Comparison of ENCODE assay signal across 17 cellular contexts in genomic region chr5:146027746-146028145, GRCh38.
A peak's percentile ranks its signal among the peaks of the same experiment; 100 is the strongest.
DNase-seq lines count a peak whose midpoint lies in the region; ATAC-seq, FAIRE-seq and TF ChIP-seq lines count a peak whose summit lies in the region.
"Had no signal": no experiment of that assay in that cellular context is flagged by ENCODE, and none has a peak within 500 bp of the region (broad histone marks: within the 10 kb centered on the region; RNA-seq: fewer than 3 reads in every experiment).

No MANE protein-coding gene starts in this region.

- peak in 1 of 2 experiments; percentile 28 for DNase-seq in Caco-2
- peak; percentile 54 for DNase-seq in MG63
- DNase-seq in lower lobe of right lung: no peak
- DNase-seq in cortex of kidney (lab: John Stamatoyannopoulos, UW): no peak
- no peak for DNase-seq in stimulated activated CD4-positive, alpha-beta T cell treated with anti-CD3 and anti-CD28 coated beads, Interleukin-2, amount 100 ng/mL, for 48 hours
- DNase-seq in globus pallidus (ENCODE audit: low spot score): no peak
- no peak for DNase-seq in activated T-helper 1 cell treated with anti-CD3 and anti-CD28 coated beads, Interleukin-12 subunit alpha, Interleukin-12 subunit beta, Interleukin-2, Interleukin-4 antibody, amounts not matched to agents 30 ng/mL and 10 ng/mL and 1 ng/mL, durations not matched to agents 14 hours and 24 hours and 36 hours (ENCODE audit: low spot score)
- DNase-seq: BE2C; dermis blood vessel endothelial cell; Kasumi-1; left ventricle myocardium superior; NCI-H2171; ovary; SJCRH30; stimulated activated naive B cell treated with anti-CD40 and anti-IgM and Interleukin-4, amounts not matched to agents 10 μg/mL and 1 μg/mL and 100 μg/mL, for 72 hours had no signal

- H3K36me3 Mint-ChIP-seq in Caco-2 (ENCODE audit: insufficient read depth, unreplicated experiment): peaks cover 71% of the 10 kb centered on the region
- no peaks in the 10 kb centered on the region for H3K36me3 Mint-ChIP-seq in activated T-helper 1 cell treated with anti-CD3 and anti-CD28 coated beads, Interleukin-12 subunit alpha, Interleukin-12 subunit beta, Interleukin-2, Interleukin-4 antibody, amounts not matched to agents 30 ng/mL and 10 ng/mL and 1 ng/mL, durations not matched to agents 14 hours and 24 hours and 36 hours (ENCODE audit: low read depth)
- H3K36me3 Mint-ChIP-seq: stimulated activated naive B cell treated with anti-CD40 and anti-IgM and Interleukin-4, amounts not matched to agents 10 μg/mL and 1 μg/mL and 100 μg/mL, for 72 hours had no signal

- no peaks in the 10 kb centered on the region for H3K9me3 Mint-ChIP-seq in Caco-2 (ENCODE audit: unreplicated experiment)
- H3K9me3 Mint-ChIP-seq in activated T-helper 1 cell treated with anti-CD3 and anti-CD28 coated beads, Interleukin-12 subunit alpha, Interleukin-12 subunit beta, Interleukin-2, Interleukin-4 antibody, amounts not matched to agents 30 ng/mL and 10 ng/mL and 1 ng/mL, durations not matched to agents 14 hours and 24 hours and 36 hours: no peaks in the 10 kb centered on the region
- H3K9me3 Mint-ChIP-seq: stimulated activated naive B cell treated with anti-CD40 and anti-IgM and Interleukin-4, amounts not matched to agents 10 μg/mL and 1 μg/mL and 100 μg/mL, for 72 hours had no signal

- H3K4me1 Mint-ChIP-seq in Caco-2 (ENCODE audit: low read depth, unreplicated experiment): peaks cover 59% of the 10 kb centered on the region
- H3K4me1 Mint-ChIP-seq in activated T-helper 1 cell treated with anti-CD3 and anti-CD28 coated beads, Interleukin-12 subunit alpha, Interleukin-12 subunit beta, Interleukin-2, Interleukin-4 antibody, amounts not matched to agents 30 ng/mL and 10 ng/mL and 1 ng/mL, durations not matched to agents 14 hours and 24 hours and 36 hours (ENCODE audit: low read depth): no peaks in the 10 kb centered on the region
- H3K4me1 Mint-ChIP-seq: stimulated activated naive B cell treated with anti-CD40 and anti-IgM and Interleukin-4, amounts not matched to agents 10 μg/mL and 1 μg/mL and 100 μg/mL, for 72 hours had no signal

- peak overlapping the region; percentile 66 for H3K27ac Mint-ChIP-seq in Caco-2 (ENCODE audit: unreplicated experiment)
- H3K27ac Mint-ChIP-seq in activated T-helper 1 cell treated with anti-CD3 and anti-CD28 coated beads, Interleukin-12 subunit alpha, Interleukin-12 subunit beta, Interleukin-2, Interleukin-4 antibody, amounts not matched to agents 30 ng/mL and 10 ng/mL and 1 ng/mL, durations not matched to agents 14 hours and 24 hours and 36 hours: no peak overlapping the region
- H3K27ac Mint-ChIP-seq: stimulated activated naive B cell treated with anti-CD40 and anti-IgM and Interleukin-4, amounts not matched to agents 10 μg/mL and 1 μg/mL and 100 μg/mL, for 72 hours had no signal

- H3K36me3 ChIP-seq in Caco-2 (ENCODE audit: control insufficient read depth, insufficient read depth, low read length) (peaks cover 3% of the 10 kb centered on the region; the same call in 1 of the 2 replicates), MG63 (no peaks in the 10 kb centered on the region), lower lobe of right lung (no peaks in the 10 kb centered on the region)
- H3K36me3 ChIP-seq: BE2C, ovary, SJCRH30 had no signal

- CTCF ChIA-PET in Caco-2 (lab: Charles Lee): interaction anchor here (0.7 kb wide), 1 partner anchor 49 kb away, joined by 3 read pairs; no protein-coding TSS in a partner anchor

- POLR2A ChIA-PET in Caco-2 (lab: Charles Lee): no interaction called here

- no peak overlapping the region for H3K27ac ChIP-seq in lower lobe of right lung
- H3K27ac ChIP-seq: ovary, SJCRH30 had no signal

- no peak overlapping the region for H3K4me3 Mint-ChIP-seq in Caco-2 (ENCODE audit: unreplicated experiment)
- no peak overlapping the region for H3K4me3 Mint-ChIP-seq in activated T-helper 1 cell treated with anti-CD3 and anti-CD28 coated beads, Interleukin-12 subunit alpha, Interleukin-12 subunit beta, Interleukin-2, Interleukin-4 antibody, amounts not matched to agents 30 ng/mL and 10 ng/mL and 1 ng/mL, durations not matched to agents 14 hours and 24 hours and 36 hours
- H3K4me3 Mint-ChIP-seq: stimulated activated naive B cell treated with anti-CD40 and anti-IgM and Interleukin-4, amounts not matched to agents 10 μg/mL and 1 μg/mL and 100 μg/mL, for 72 hours had no signal

- peak; percentile 9 to 47 for ATAC-seq in lower lobe of right lung
- ATAC-seq: left ventricle myocardium superior; stimulated activated naive B cell treated with anti-CD40 and anti-IgM and Interleukin-4, amounts not matched to agents 10 μg/mL and 1 μg/mL and 100 μg/mL, for 72 hours had no signal

- no peaks in the 10 kb centered on the region for H3K9me3 ChIP-seq in Caco-2
- no peaks in the 10 kb centered on the region for H3K9me3 ChIP-seq in MG63
- H3K9me3 ChIP-seq in lower lobe of right lung: no peaks in the 10 kb centered on the region
- H3K9me3 ChIP-seq: BE2C, ovary, SJCRH30 had no signal

- intact Hi-C loops in Caco-2 (cut with micrococcal nuclease; ENCODE audit: unreplicated experiment): loop anchor here (5.0 kb wide), 1 partner anchor 195 kb away; no protein-coding TSS in a partner anchor
- intact Hi-C loops in lower lobe of right lung (cut with DNase I): no loop called here
- intact Hi-C loops in activated T-helper 1 cell treated with anti-CD3 and anti-CD28 coated beads, Interleukin-12 subunit alpha, Interleukin-12 subunit beta, Interleukin-2, Interleukin-4 antibody, amounts not matched to agents 30 ng/mL and 10 ng/mL and 1 ng/mL, durations not matched to agents 14 hours and 24 hours and 36 hours (cut with micrococcal nuclease): loop anchor here (1.0 kb wide), 1 partner anchor 21 kb away; no protein-coding TSS in a partner anchor

- H3K4me1 ChIP-seq in Caco-2 (peaks cover 68% of the 10 kb centered on the region), lower lobe of right lung (no peaks in the 10 kb centered on the region)
- H3K4me1 ChIP-seq: BE2C, SJCRH30 had no signal

- no peaks in the 10 kb centered on the region for H3K27me3 Mint-ChIP-seq in Caco-2 (ENCODE audit: insufficient read depth, unreplicated experiment)
- H3K27me3 Mint-ChIP-seq in activated T-helper 1 cell treated with anti-CD3 and anti-CD28 coated beads, Interleukin-12 subunit alpha, Interleukin-12 subunit beta, Interleukin-2, Interleukin-4 antibody, amounts not matched to agents 30 ng/mL and 10 ng/mL and 1 ng/mL, durations not matched to agents 14 hours and 24 hours and 36 hours (ENCODE audit: insufficient read depth): peaks cover 11% of the 10 kb centered on the region

- TF ChIP-seq CTCF in Caco-2 (IDR thresholded peaks at IDR 0.05; ENCODE audit: insufficient read depth in 1 of 2, low read depth in 1 of 2, low read length in 1 of 2, severe bottlenecking in 1 of 2, unreplicated experiment in 1 of 2) (no peak), lower lobe of right lung (IDR thresholded peaks at IDR 0.05) (no peak)

- H3K4me3 ChIP-seq in Caco-2 (ENCODE audit: low read depth, low read length) (no peak overlapping the region), MG63 (no peak overlapping the region), lower lobe of right lung (no peak overlapping the region)
- H3K4me3 ChIP-seq: ovary, SJCRH30 had no signal

- H3K27me3 ChIP-seq in Caco-2 (replicated peaks; ENCODE audit: control insufficient read depth, insufficient read depth, low read length) (no peaks in the 10 kb centered on the region), MG63 (no peaks in the 10 kb centered on the region), lower lobe of right lung (ENCODE audit: low read depth) (no peaks in the 10 kb centered on the region)
- H3K27me3 ChIP-seq: ovary, SJCRH30 had no signal

- no TSS peak for BruUV-seq in Caco-2 (replicated peaks; lab: Mats Ljungman, UMichigan)

- peak; percentile 33 for FAIRE-seq in colon (lab: Jason Lieb, UNC)
- FAIRE-seq: frontal cortex had no signal
